1 cellular context compared by ENCODE assay signal in the genomic region with DNA sequence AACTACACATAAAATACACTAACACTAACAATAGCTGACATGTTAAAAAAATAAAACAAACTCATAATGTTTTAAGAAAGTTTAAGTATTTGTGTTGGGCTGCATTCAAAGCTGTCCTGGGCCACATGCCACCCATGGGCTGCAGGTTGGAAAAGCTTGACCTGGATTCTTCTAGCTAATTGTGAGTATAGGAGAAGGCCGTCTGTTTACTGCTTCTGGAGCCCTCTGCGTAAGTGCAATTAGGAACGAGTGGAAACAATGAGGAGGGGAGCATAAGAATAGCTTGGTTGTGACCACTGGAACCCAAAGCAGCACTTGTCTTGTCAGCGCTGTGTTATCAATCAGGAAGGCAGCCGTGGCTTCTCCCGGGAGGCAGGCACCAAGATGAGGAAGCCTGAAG.
TF ChIP-seq lines count a peak whose summit lies in the region.

No MANE protein-coding gene starts in this region.

TF ChIP-seq in IMR-90, 13 proteins besides CTCF, POLR2A, EP300 and RAD21 (continued from another document):
- no peak for TF ChIP-seq RCOR1 (IDR thresholded peaks at IDR 0.05; ENCODE audit: insufficient replicate concordance, low read length)
- no peak for TF ChIP-seq MXI1 (IDR thresholded peaks at IDR 0.05; ENCODE audit: borderline replicate concordance, low read depth, low read length)
- TF ChIP-seq, protein P1, sequence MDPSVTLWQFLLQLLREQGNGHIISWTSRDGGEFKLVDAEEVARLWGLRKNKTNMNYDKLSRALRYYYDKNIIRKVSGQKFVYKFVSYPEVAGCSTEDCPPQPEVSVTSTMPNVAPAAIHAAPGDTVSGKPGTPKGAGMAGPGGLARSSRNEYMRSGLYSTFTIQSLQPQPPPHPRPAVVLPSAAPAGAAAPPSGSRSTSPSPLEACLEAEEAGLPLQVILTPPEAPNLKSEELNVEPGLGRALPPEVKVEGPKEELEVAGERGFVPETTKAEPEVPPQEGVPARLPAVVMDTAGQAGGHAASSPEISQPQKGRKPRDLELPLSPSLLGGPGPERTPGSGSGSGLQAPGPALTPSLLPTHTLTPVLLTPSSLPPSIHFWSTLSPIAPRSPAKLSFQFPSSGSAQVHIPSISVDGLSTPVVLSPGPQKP (IDR thresholded peaks at IDR 0.05; ENCODE audit: borderline replicate concordance, low read depth, low read length) = no peak
- TF ChIP-seq NFE2L2 (IDR thresholded peaks at IDR 0.05; ENCODE audit: low read depth, low read length) = no peak
- no peak for TF ChIP-seq RFX5 (IDR thresholded peaks at IDR 0.05; ENCODE audit: low read depth, low read length)
- TF ChIP-seq BHLHE40 (IDR thresholded peaks at IDR 0.05; ENCODE audit: low read depth, low read length) = no peak
- TF ChIP-seq MAZ (IDR thresholded peaks at IDR 0.05; ENCODE audit: borderline replicate concordance, low read depth, low read length) = no peak
